Comparison of ENCODE assay signal across 9 cellular contexts in genomic region chr6:149923327-149923986, GRCh38. TPM values are rescaled to one million over a fixed set of nuclear protein-coding genes. Genes with fewer than 3 reads are reported as not detected.
DNase-seq lines count a peak whose midpoint lies in the region; ATAC-seq, FAIRE-seq and TF ChIP-seq lines count a peak whose summit lies in the region.
"Had no signal": no experiment of that assay in that cellular context is flagged by ENCODE, and none has a peak within 500 bp of the region (broad histone marks: within the 10 kb centered on the region; RNA-seq: fewer than 3 reads in every experiment).

No MANE protein-coding gene starts in this region.

- no peak for FAIRE-seq in GM12878 (lab: Jason Lieb, UNC)

- in situ Hi-C loops in GM12878 (cut with MboI) = no loop called here

- H3K27ac ChIP-seq in GM12878 (ENCODE audit: control insufficient read depth, insufficient read depth) (no peak overlapping the region), right lobe of liver (no peak overlapping the region), suprapubic skin (no peak overlapping the region)

- no peaks in the 10 kb centered on the region; the same call in 1 of the 2 replicates for H4K20me1 ChIP-seq in GM12878 (ENCODE audit: control insufficient read depth, insufficient read depth)

- H2AFZ ChIP-seq in GM12878 (ENCODE audit: control insufficient read depth, low read depth, low read length) = no peak overlapping the region

- TF ChIP-seq CTCF in GM12878 (IDR thresholded peaks at IDR 0.05 in 2 of 3, conservative IDR thresholded peaks at IDR 0.05 in 1 of 3; ENCODE audit: control insufficient read depth in 2 of 3, extremely low read depth in 1 of 3, insufficient read depth in 1 of 3, low read depth in 3 of 3, low read length in 3 of 3) (no peak), right lobe of liver (IDR thresholded peaks at IDR 0.05) (no peak), suprapubic skin (IDR thresholded peaks at IDR 0.05) (no peak)

- H3K79me2 ChIP-seq in GM12878 (ENCODE audit: control insufficient read depth, insufficient read depth, low read length) = no peaks in the 10 kb centered on the region

- intact Hi-C loops in GM12878 (cut with micrococcal nuclease; ENCODE audit: unreplicated experiment) = no loop called here
- intact Hi-C loops in right lobe of liver (cut with DNase I) = loop anchor here in 1 of 2 donors (5.0 kb wide), 1 partner anchor 86 kb away; no protein-coding TSS in a partner anchor

- TF ChIP-seq POLR2A in GM12878 (IDR thresholded peaks at IDR 0.05; ENCODE audit: low read depth, low read length) (no peak), right lobe of liver (IDR thresholded peaks at IDR 0.05) (no peak), suprapubic skin (IDR thresholded peaks at IDR 0.05) (no peak)

- SMC1A ChIA-PET in GM12878 (lab: Charles Lee; ENCODE audit: uncharacterized antibody, unreplicated experiment) = no interaction called here

- no peak for TF ChIP-seq RAD21 in GM12878 (IDR thresholded peaks at IDR 0.05; ENCODE audit: insufficient read depth, low read depth, low read length)

- no peaks in the 10 kb centered on the region for H3K36me3 ChIP-seq in GM12878 (ENCODE audit: control insufficient read depth in 2 of 2, insufficient read depth in 2 of 2, low read length in 1 of 2)
- H3K36me3 ChIP-seq in right lobe of liver = no peaks in the 10 kb centered on the region
- no peaks in the 10 kb centered on the region for H3K36me3 ChIP-seq in suprapubic skin

- no peak overlapping the region for H3K4me3 ChIP-seq in GM12878
- H3K4me3 ChIP-seq in right lobe of liver = peak overlapping the region; percentile 23 to 50 (median 44)
- peak overlapping the region; percentile 55 for H3K4me3 ChIP-seq in suprapubic skin

- DNase-seq in activated CD4-positive, CD25-positive, alpha-beta regulatory T cell (lab: John Stamatoyannopoulos, UW) = no peak
- DNase-seq in GM12878 (ENCODE audit: low read depth, low spot score) (no peak), right lobe of liver (no peak), suprapubic skin (ENCODE audit: low spot score in 2 of 2) (peak in 1 of 2 donors; percentile 47), NCI-H2227 (lab: John Stamatoyannopoulos, UW; ENCODE audit: unreplicated experiment) (no peak), DMS114 treated with DMSO at 0.1 percent for 48 hours (lab: John Stamatoyannopoulos, UW; ENCODE audit: unreplicated experiment) (no peak)

- 27% methylated on average over 33 of the region's 33 CpGs for WGBS in GM12878 (ENCODE audit: insufficient coverage, insufficient replicate concordance, low lambda C conversion rate, missing lambda C conversion rate)
- 30% methylated on average over 33 of the region's 33 CpGs for WGBS in right lobe of liver (ENCODE audit: insufficient coverage, low coverage, low lambda C conversion rate, missing lambda C conversion rate)
- 25% methylated on average over 32 of the region's 33 CpGs for WGBS in suprapubic skin

- H3K4me2 ChIP-seq in GM12878 (ENCODE audit: control insufficient read depth, insufficient read depth) = peak overlapping the region; percentile 42; the same call in 1 of the 2 replicates

- CTCF ChIA-PET in GM12878 (lab: Yijun Ruan, JAX) = interaction anchor here (0.6 to 2.1 kb wide), 3 partner anchors 87 to 150 kb away, joined by 3 to 11 read pairs (median 3); no protein-coding TSS in a partner anchor

- BruUV-seq in GM12878 (replicated peaks; lab: Mats Ljungman, UMichigan) = no TSS peak

- H3K9ac ChIP-seq in GM12878 (ENCODE audit: control insufficient read depth, insufficient read depth, low read length) = no peak overlapping the region

- H3K9me3 ChIP-seq in GM12878 (replicated peaks; ENCODE audit: control insufficient read depth, insufficient read depth, low read length) = no peaks in the 10 kb centered on the region; the same call in 2 of the 3 replicates
- H3K9me3 ChIP-seq in right lobe of liver = no peaks in the 10 kb centered on the region
- H3K9me3 ChIP-seq in suprapubic skin = no peaks in the 10 kb centered on the region

- no peaks in the 10 kb centered on the region for H3K4me1 ChIP-seq in GM12878 (ENCODE audit: control insufficient read depth, insufficient read depth, low read length)
- H3K4me1 ChIP-seq in right lobe of liver = peaks cover 0 to 5% (median 0%) of the 10 kb centered on the region in 4 donors
- H3K4me1 ChIP-seq in suprapubic skin = peaks cover 29% of the 10 kb centered on the region

- POLR2A ChIA-PET in GM12878 (lab: Charles Lee) = no interaction called here

- TF ChIP-seq EP300 in GM12878 (IDR thresholded peaks at IDR 0.05; ENCODE audit: borderline replicate concordance in 1 of 2, control insufficient read depth in 1 of 2, low read depth in 2 of 2, low read length in 2 of 2) (no peak), suprapubic skin (IDR thresholded peaks at IDR 0.05) (no peak)

- ATAC-seq in activated CD4-positive, CD25-positive, alpha-beta regulatory T cell treated with anti-CD3 and anti-CD28 coated beads, Interleukin-2, amount 50 U/mL, for 24 hours = peak; percentile 3 to 4
- ATAC-seq in GM12878 (no peak), right lobe of liver (no peak), GM21367 (IDR thresholded peaks at IDR 0.05; ENCODE audit: unreplicated experiment) (no peak)

- peaks cover 5 to 17% of the 10 kb centered on the region in 2 experiments for H3K27me3 ChIP-seq in GM12878 (replicated peaks in 1 of 2; ENCODE audit: control insufficient read depth in 2 of 2, insufficient read depth in 2 of 2, low read length in 1 of 2)
- no peaks in the 10 kb centered on the region for H3K27me3 ChIP-seq in right lobe of liver
- peaks cover 4% of the 10 kb centered on the region for H3K27me3 ChIP-seq in suprapubic skin

- RAD21 ChIA-PET in GM12878 (lab: Charles Lee; ENCODE audit: unreplicated experiment) = interaction anchor here (1.3 kb wide), 1 partner anchor 11 kb away, joined by 3 read pairs; no protein-coding TSS in a partner anchor

RNA-seq across cellular contexts. Expression of gene RAET1G, which starts 0.5 kb away (rescaled TPM):
- not detected in 2 replicates for total RNA-seq in GM12878 (2013; cell fraction: nucleolus; rRNA removed)
- not detected in 2 replicates for total RNA-seq in GM12878 (2014; rRNA removed)
- total RNA-seq in GM12878 (2014; rRNA removed; fragmentation: Illumina TruSeq; extraction: Trizol) = not detected in 2 replicates
- total RNA-seq in GM12878 (2021) = not detected in 2 replicates
- polyA plus RNA-seq in GM12878 (2011; ENCODE audit: low read depth) = not detected
- polyA plus RNA-seq in GM12878 (2011; rRNA removed) = not detected in 2 replicates
- polyA plus RNA-seq in GM12878 (2011; cell fraction: cytosol; rRNA removed) = not detected in 2 replicates
- polyA plus RNA-seq in GM12878 (2011; cell fraction: nucleus; rRNA removed) = not detected in 2 replicates
- not detected in 2 replicates for polyA plus RNA-seq in GM12878 (2012)
- polyA plus RNA-seq in GM12878 (2014; fragmentation: Illumina TruSeq; extraction: Trizol) = not detected in 2 replicates
- polyA plus RNA-seq in GM12878 (2014; fragmentation: Nextera tagmentation; extraction: Ambion mirVana) = not detected
- polyA plus RNA-seq in GM12878 (2014; rRNA removed) = not detected in 2 replicates
- polyA plus RNA-seq in GM12878 (2016; fragmentation: Nextera tagmentation; extraction: Ambion mirVana) = not detected
- not detected in 2 replicates for polyA minus RNA-seq in GM12878 (2011; rRNA and poly(A)+ RNA removed)
- not detected in 2 replicates for polyA minus RNA-seq in GM12878 (2011; cell fraction: cytosol; rRNA and poly(A)+ RNA removed)
- polyA minus RNA-seq in GM12878 (2011; cell fraction: nucleus; rRNA and poly(A)+ RNA removed) = not detected in 2 replicates
- total RNA-seq in right lobe of liver = not detected
- total RNA-seq in suprapubic skin = 1 to 10 TPM; 1.9 to 5.8 (median 4.5) TPM

RNA-seq across cellular contexts. Expression of gene ULBP2, which starts 18.4 kb away (rescaled TPM):
- 0.29 and 1.1 TPM in 2 replicates for total RNA-seq in GM12878 (2013; cell fraction: nucleolus; rRNA removed)
- total RNA-seq in GM12878 (2014; rRNA removed) (0.11 and 0.23 TPM in 2 replicates), GM12878 (2014; rRNA removed; fragmentation: Illumina TruSeq; extraction: Trizol) (0.14 TPM in 1 of 2 replicates, not detected in the other), GM12878 (2021) (not detected in 2 replicates), right lobe of liver (1 to 10 TPM in 1 of 6 experiments, under 1 TPM in 5; 0.20 to 1.1 (median 0.26) TPM), suprapubic skin (under 1 TPM in 2 of 4 donors, not detected in 2; 0.76 to 0.95 TPM)
- 0.28 TPM for polyA plus RNA-seq in GM12878 (2011; ENCODE audit: low read depth)
- polyA plus RNA-seq in GM12878 (2011; rRNA removed) (1.2 and 2.5 TPM in 2 replicates), GM12878 (2014; fragmentation: Illumina TruSeq; extraction: Trizol) (0.22 TPM in 1 of 2 replicates, not detected in the other), GM12878 (2014; fragmentation: Nextera tagmentation; extraction: Ambion mirVana) (under 1 TPM; 0.20 to 0.21 TPM), GM12878 (2014; rRNA removed) (0.08 TPM in 1 of 2 replicates, not detected in the other), GM12878 (2016; fragmentation: Nextera tagmentation; extraction: Ambion mirVana) (under 1 TPM; 0.16 to 0.71 TPM)
- 1.9 and 2.1 TPM in 2 replicates for polyA plus RNA-seq in GM12878 (2011; cell fraction: cytosol; rRNA removed)
- polyA plus RNA-seq in GM12878 (2011; cell fraction: nucleus; rRNA removed) = 0.48 and 1.2 TPM in 2 replicates
- 0.13 and 0.15 TPM in 2 replicates for polyA plus RNA-seq in GM12878 (2012)
- 0.67 and 1.4 TPM in 2 replicates for polyA minus RNA-seq in GM12878 (2011; rRNA and poly(A)+ RNA removed)
- polyA minus RNA-seq in GM12878 (2011; cell fraction: cytosol; rRNA and poly(A)+ RNA removed) = not detected in 2 replicates
- polyA minus RNA-seq in GM12878 (2011; cell fraction: nucleus; rRNA and poly(A)+ RNA removed) = 0.36 TPM in 1 of 2 replicates, not detected in the other

RNA-seq across cellular contexts. Expression of gene RAET1E, which starts 25.5 kb away (rescaled TPM):
- total RNA-seq in GM12878 (2013; cell fraction: nucleolus; rRNA removed) = not detected in 2 replicates
- total RNA-seq in GM12878 (2014; rRNA removed) = not detected in 2 replicates
- total RNA-seq in GM12878 (2014; rRNA removed; fragmentation: Illumina TruSeq; extraction: Trizol) = not detected in 2 replicates
- total RNA-seq in GM12878 (2021) = not detected in 2 replicates
- not detected for polyA plus RNA-seq in GM12878 (2011; ENCODE audit: low read depth)
- not detected in 2 replicates for polyA plus RNA-seq in GM12878 (2011; rRNA removed)
- polyA plus RNA-seq in GM12878 (2011; cell fraction: cytosol; rRNA removed) = not detected in 2 replicates
- not detected in 2 replicates for polyA plus RNA-seq in GM12878 (2011; cell fraction: nucleus; rRNA removed)
- not detected in 2 replicates for polyA plus RNA-seq in GM12878 (2012)
- not detected in 2 replicates for polyA plus RNA-seq in GM12878 (2014; fragmentation: Illumina TruSeq; extraction: Trizol)
- polyA plus RNA-seq in GM12878 (2014; fragmentation: Nextera tagmentation; extraction: Ambion mirVana) = not detected
- polyA plus RNA-seq in GM12878 (2014; rRNA removed) = 0.10 TPM in 1 of 2 replicates, not detected in the other
- not detected for polyA plus RNA-seq in GM12878 (2016; fragmentation: Nextera tagmentation; extraction: Ambion mirVana)
- not detected in 2 replicates for polyA minus RNA-seq in GM12878 (2011; rRNA and poly(A)+ RNA removed)
- 0.67 TPM in 1 of 2 replicates, not detected in the other for polyA minus RNA-seq in GM12878 (2011; cell fraction: cytosol; rRNA and poly(A)+ RNA removed)
- not detected in 2 replicates for polyA minus RNA-seq in GM12878 (2011; cell fraction: nucleus; rRNA and poly(A)+ RNA removed)
- total RNA-seq in right lobe of liver = not detected
- 10 to 100 TPM; 14.4 to 46.8 (median 22.8) TPM for total RNA-seq in suprapubic skin
- total RNA-seq: temporal lobe had no signal

RNA-seq across cellular contexts. Expression of gene ULBP1, which starts 40.3 kb away (rescaled TPM):
- 0.15 TPM in 1 of 2 replicates, not detected in the other for total RNA-seq in GM12878 (2013; cell fraction: nucleolus; rRNA removed)
- not detected in 2 replicates for total RNA-seq in GM12878 (2014; rRNA removed)
- not detected in 2 replicates for total RNA-seq in GM12878 (2014; rRNA removed; fragmentation: Illumina TruSeq; extraction: Trizol)
- not detected in 2 replicates for total RNA-seq in GM12878 (2021)
- 0.07 TPM for polyA plus RNA-seq in GM12878 (2011; ENCODE audit: low read depth)
- 0.10 and 0.12 TPM in 2 replicates for polyA plus RNA-seq in GM12878 (2011; rRNA removed)
- 0.07 TPM in 1 of 2 replicates, not detected in the other for polyA plus RNA-seq in GM12878 (2011; cell fraction: cytosol; rRNA removed)
- 0.03 and 0.10 TPM in 2 replicates for polyA plus RNA-seq in GM12878 (2011; cell fraction: nucleus; rRNA removed)
- polyA plus RNA-seq in GM12878 (2012) = 0.06 TPM in 1 of 2 replicates, not detected in the other
- polyA plus RNA-seq in GM12878 (2014; fragmentation: Illumina TruSeq; extraction: Trizol) = 0.04 TPM in 1 of 2 replicates, not detected in the other
- under 1 TPM in 1 of 2 experiments, not detected in 1; 0.02 TPM for polyA plus RNA-seq in GM12878 (2014; fragmentation: Nextera tagmentation; extraction: Ambion mirVana)
- not detected in 2 replicates for polyA plus RNA-seq in GM12878 (2014; rRNA removed)
- polyA plus RNA-seq in GM12878 (2016; fragmentation: Nextera tagmentation; extraction: Ambion mirVana) = not detected
- polyA minus RNA-seq in GM12878 (2011; rRNA and poly(A)+ RNA removed) = not detected in 2 replicates
- polyA minus RNA-seq in GM12878 (2011; cell fraction: cytosol; rRNA and poly(A)+ RNA removed) = not detected in 2 replicates
- polyA minus RNA-seq in GM12878 (2011; cell fraction: nucleus; rRNA and poly(A)+ RNA removed) = 0.10 TPM in 1 of 2 replicates, not detected in the other
- under 1 TPM in 5 of 6 experiments, not detected in 1; 0.07 to 0.43 (median 0.12) TPM for total RNA-seq in right lobe of liver
- under 1 TPM in 2 of 4 donors, not detected in 2; 0.34 to 0.47 TPM for total RNA-seq in suprapubic skin

RNA-seq across cellular contexts. Expression of gene LRP11, which starts 59.3 kb away (rescaled TPM):
- 0.10 TPM in 1 of 2 replicates, not detected in the other for total RNA-seq in GM12878 (2013; cell fraction: nucleolus; rRNA removed)
- total RNA-seq in GM12878 (2014; rRNA removed) (under 0.01 TPM in 1 of 2 replicates, not detected in the other), GM12878 (2014; rRNA removed; fragmentation: Illumina TruSeq; extraction: Trizol) (not detected in 2 replicates), GM12878 (2021) (0.05 and 0.23 TPM in 2 replicates), right lobe of liver (10 to 100 TPM in 1 of 6 experiments, 1 to 10 TPM in 5; 6.8 to 11.1 (median 9.3) TPM), suprapubic skin (10 to 100 TPM; 43.6 to 77.2 (median 68.4) TPM)
- not detected for polyA plus RNA-seq in GM12878 (2011; ENCODE audit: low read depth)
- polyA plus RNA-seq in GM12878 (2011; rRNA removed) (not detected in 2 replicates), GM12878 (2014; fragmentation: Illumina TruSeq; extraction: Trizol) (0.01 TPM in 1 of 2 replicates, not detected in the other), GM12878 (2014; fragmentation: Nextera tagmentation; extraction: Ambion mirVana) (under 1 TPM in 1 of 2 experiments, not detected in 1; 0.04 TPM), GM12878 (2014; rRNA removed) (not detected in 2 replicates), GM12878 (2016; fragmentation: Nextera tagmentation; extraction: Ambion mirVana) (not detected)
- not detected in 2 replicates for polyA plus RNA-seq in GM12878 (2011; cell fraction: cytosol; rRNA removed)
- polyA plus RNA-seq in GM12878 (2011; cell fraction: nucleus; rRNA removed) = not detected in 2 replicates
- 0.04 TPM in 2 replicates for polyA plus RNA-seq in GM12878 (2012)
- polyA minus RNA-seq in GM12878 (2011; rRNA and poly(A)+ RNA removed) = not detected in 2 replicates
- polyA minus RNA-seq in GM12878 (2011; cell fraction: cytosol; rRNA and poly(A)+ RNA removed) = 0.40 and 0.94 TPM in 2 replicates
- polyA minus RNA-seq in GM12878 (2011; cell fraction: nucleus; rRNA and poly(A)+ RNA removed) = 0.12 TPM in 1 of 2 replicates, not detected in the other

Comparison
In these comparisons a context has a peak if more than half of its experiments do, and no peak if none do; other contexts are left out.
1. ATAC-seq: peak in activated CD4-positive, CD25-positive, alpha-beta regulatory T cell treated with anti-CD3 and anti-CD28 coated beads, Interleukin-2, amount 50 U/mL, for 24 hours (2 of 2); none in GM12878 (single experiment), right lobe of liver (0 of 4) and GM21367 (single experiment).
2. RNA of gene RAET1E, which starts 25.5 kb away (total RNA-seq): 14.4 to 46.8 TPM in suprapubic skin; not detected in GM12878 and not detected in right lobe of liver; every median in the first group is over 10 times any median in the second.